ENCODE assay signal across 10 cellular contexts in the genomic region with DNA sequence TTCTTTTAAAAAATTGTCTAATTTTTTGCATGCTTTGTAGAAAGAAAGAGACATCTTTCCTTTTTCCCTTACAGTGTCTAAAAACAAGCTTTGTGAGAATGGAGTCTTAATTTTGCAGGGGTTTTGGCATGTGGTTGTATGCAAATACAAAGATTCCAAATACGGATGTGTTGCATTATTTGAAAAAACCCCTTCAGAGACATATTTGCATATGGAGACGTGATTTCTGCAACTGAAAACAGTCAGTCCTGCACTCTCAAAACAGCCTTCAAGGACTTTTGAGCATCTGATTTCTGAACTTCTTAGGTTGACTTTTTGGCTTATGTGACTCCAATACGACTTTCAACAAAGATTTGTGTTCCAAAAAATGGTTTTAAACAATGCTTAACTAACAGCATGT. TPM values are rescaled to one million over a fixed set of nuclear protein-coding genes. Genes with fewer than 3 reads are reported as not detected.
DNase-seq lines count a peak whose midpoint lies in the region; ATAC-seq lines count a peak whose summit lies in the region.
"Had no signal": no experiment of that assay in that cellular context is flagged by ENCODE, and none has a peak within 500 bp of the region (broad histone marks: within the 10 kb centered on the region; RNA-seq: fewer than 3 reads in every experiment).

No MANE protein-coding gene starts in this region.

- peaks cover 2% of the 10 kb centered on the region for H3K4me1 ChIP-seq in mesendoderm (ENCODE audit: control insufficient read depth, low read depth, low read length)

- WGBS in mesendoderm (ENCODE audit: extremely low coverage, insufficient coverage, low lambda C conversion rate) = no CpG with 5 or more reads among the region's 3 CpGs

- no peak overlapping the region for H3K27ac ChIP-seq in mesendoderm (ENCODE audit: low read depth, low read length)

- H2BK15ac ChIP-seq in mesendoderm (replicated peaks; ENCODE audit: low read depth) = no peak overlapping the region

- no peaks in the 10 kb centered on the region for H3K36me3 ChIP-seq in mesendoderm (ENCODE audit: control insufficient read depth, insufficient read depth, low read length)

- no peak overlapping the region for H3K4me3 ChIP-seq in mesendoderm (ENCODE audit: low read length)

- no peak overlapping the region for H4K5ac ChIP-seq in mesendoderm (ENCODE audit: low read length)

- H3K79me1 ChIP-seq in mesendoderm (ENCODE audit: low read length) = no peaks in the 10 kb centered on the region

- no peak overlapping the region for H2BK120ac ChIP-seq in mesendoderm (ENCODE audit: low read depth, low read length)

- peak; percentile 98 for ATAC-seq in GM18867 (IDR thresholded peaks at IDR 0.05; ENCODE audit: unreplicated experiment)
- ATAC-seq in GM21576 (IDR thresholded peaks at IDR 0.05; ENCODE audit: unreplicated experiment) = peak; percentile 93
- peak; percentile 96 for ATAC-seq in HG03439 (IDR thresholded peaks at IDR 0.05; ENCODE audit: unreplicated experiment)

- no peak overlapping the region for H3K4ac ChIP-seq in mesendoderm (ENCODE audit: low read depth, low read length)

- no peak overlapping the region for H2BK5ac ChIP-seq in mesendoderm (ENCODE audit: low read length)

- no peak overlapping the region for H3K56ac ChIP-seq in mesendoderm (ENCODE audit: low read length)

- no peak overlapping the region for H3K23ac ChIP-seq in mesendoderm (ENCODE audit: low read length)

- H4K8ac ChIP-seq in mesendoderm (ENCODE audit: low read depth, low read length) = peak overlapping the region; percentile 76

- H3K79me2 ChIP-seq in mesendoderm (ENCODE audit: control insufficient read depth, insufficient read depth, low read length) = no peaks in the 10 kb centered on the region

- H2AK5ac ChIP-seq in mesendoderm (ENCODE audit: low read length) = no peak overlapping the region

- DNase-seq in mesendoderm = no peak
- DNase-seq in NCI-H2107 (lab: John Stamatoyannopoulos, UW) = no peak
- DNase-seq in KG1 (lab: John Stamatoyannopoulos, UW) = no peak
- DNase-seq in NCI-H2081 (lab: John Stamatoyannopoulos, UW) = no peak
- DNase-seq in NCI-H2029 treated with DMSO at 0.1 percent for 48 hours (lab: John Stamatoyannopoulos, UW) = no peak
- DNase-seq: activated CD4-positive, alpha-beta T cell treated with anti-CD3 and anti-CD28 coated beads, Interleukin-2, amount 50 U/mL, for 4 hours; NCI-H2227 treated with DMSO at 0.1 percent for 48 hours had no signal

- no peak overlapping the region for H3K18ac ChIP-seq in mesendoderm (ENCODE audit: low read length)

- no peak overlapping the region for H3K9ac ChIP-seq in mesendoderm (ENCODE audit: low read length)

- H3K4me2 ChIP-seq in mesendoderm (ENCODE audit: low read length) = no peak overlapping the region

- H3K27me3 ChIP-seq in mesendoderm (ENCODE audit: insufficient read depth, low read length, poor library complexity) = no peaks in the 10 kb centered on the region

RNA-seq across cellular contexts. Expression of gene IRAK3, which starts 7.8 kb away (rescaled TPM):
- 1.7 TPM for polyA plus RNA-seq in mesendoderm (2013, experiment 1 of 2)
- polyA plus RNA-seq in mesendoderm (2013, experiment 2 of 2) = 1.9 TPM

RNA-seq across cellular contexts. Expression of gene TMBIM4, which starts 27.0 kb away (rescaled TPM):
- 39.7 TPM for polyA plus RNA-seq in mesendoderm (2013, experiment 1 of 2)
- 39.8 TPM for polyA plus RNA-seq in mesendoderm (2013, experiment 2 of 2)
